In genomic region chrX:38816158-38816557, GRCh38 we compare ENCODE assay signal across 1 cellular context.
TF ChIP-seq lines count a peak whose summit lies in the region.

No MANE protein-coding gene starts in this region.

TF ChIP-seq in HCT116, 20 proteins besides CTCF, POLR2A, EP300 and RAD21:
- no peak for TF ChIP-seq EZH2 (IDR thresholded peaks at IDR 0.05)
- TF ChIP-seq EGR1 (IDR thresholded peaks at IDR 0.05; ENCODE audit: low read depth) = no peak
- peak; percentile 78 for TF ChIP-seq SRF (IDR thresholded peaks at IDR 0.05; ENCODE audit: low read depth)
